ENCODE assay signal across 33 cellular contexts in genomic region chr9:130430232-130430631, GRCh38.
"Had no signal": no experiment of that assay in that cellular context is flagged by ENCODE, and none has a peak within 500 bp of the region (broad histone marks: within the 10 kb centered on the region; RNA-seq: fewer than 3 reads in every experiment).

No MANE protein-coding gene starts in this region.

- H3K36me3 Mint-ChIP-seq: activated CD4-positive, alpha-beta memory T cell treated with anti-CD3 and anti-CD28 coated beads for 36 hours; activated CD8-positive, alpha-beta memory T cell treated with anti-CD3 and anti-CD28 coated beads, Interleukin-2, amount 10 ng/mL, durations not matched to agents 7 days and 5 days; activated naive CD4-positive, alpha-beta T cell treated with anti-CD3 and anti-CD28 coated beads, Interleukin-2, amount 50 U/mL, for 24 hours; activated naive CD8-positive, alpha-beta T cell treated with anti-CD3 and anti-CD28 coated beads for 36 hours had no signal

- H3K36me3 ChIP-seq: adrenal gland, cardiac muscle cell had no signal

- H3K4me3 ChIP-seq: adrenal gland, body of pancreas, cardiac muscle cell, coronary artery, dorsolateral prefrontal cortex had no signal

- H3K27ac Mint-ChIP-seq: activated CD4-positive, alpha-beta memory T cell treated with anti-CD3 and anti-CD28 coated beads for 36 hours; activated CD4-positive, alpha-beta T cell treated with anti-CD3 and anti-CD28 coated beads for 36 hours; activated CD4-positive, alpha-beta T cell treated with anti-CD3 and anti-CD28 coated beads, Interleukin-2, amount 10 ng/mL, durations not matched to agents 24 days and 14 days; activated CD8-positive, alpha-beta memory T cell treated with anti-CD3 and anti-CD28 coated beads, Interleukin-2, amount 10 ng/mL, durations not matched to agents 7 days and 5 days; activated CD8-positive, alpha-beta T cell treated with anti-CD3 and anti-CD28 coated beads, Interleukin-2, amount 10 ng/mL, durations not matched to agents 7 days and 5 days; activated naive CD4-positive, alpha-beta T cell treated with anti-CD3 and anti-CD28 coated beads for 36 hours; activated naive CD4-positive, alpha-beta T cell treated with anti-CD3 and anti-CD28 coated beads, Interleukin-2, amount 50 U/mL, for 24 hours; activated naive CD8-positive, alpha-beta T cell treated with anti-CD3 and anti-CD28 coated beads for 36 hours; activated naive CD8-positive, alpha-beta T cell treated with anti-CD3 and anti-CD28 coated beads, Interleukin-2, amount 50 U/mL, for 24 hours; activated T-helper 1 cell treated with anti-CD3 and anti-CD28 coated beads, Interleukin-12 subunit alpha, Interleukin-12 subunit beta, Interleukin-2, Interleukin-4 antibody, amounts not matched to agents 30 ng/mL and 10 ng/mL and 1 ng/mL, durations not matched to agents 14 hours and 24 hours and 36 hours; activated T-helper 2 cell treated with anti-CD3 and anti-CD28 coated beads, Interferon-gamma antibody, Interleukin-2, Interleukin-4, amounts not matched to agents 10 μg/mL and 5 μg/mL and 100 μg/mL, durations not matched to agents 14 hours and 24 hours and 36 hours; dendritic cell treated with granulocyte-macrophage colony-stimulating factor and Interleukin-4, amounts not matched to agents 40 ng/mL and 50 ng/mL, for 4 days; endodermal cell had no signal

- DNase-seq: activated CD4-positive, alpha-beta memory T cell treated with anti-CD3 and anti-CD28 coated beads for 36 hours; activated CD4-positive, alpha-beta T cell treated with anti-CD3 and anti-CD28 coated beads for 36 hours; activated CD4-positive, alpha-beta T cell treated with anti-CD3 and anti-CD28 coated beads, Interleukin-2, amount 10 ng/mL, durations not matched to agents 24 days and 14 days; activated CD4-positive, CD25-positive, alpha-beta regulatory T cell; activated CD4-positive, CD25-positive, alpha-beta regulatory T cell treated with anti-CD3 and anti-CD28 coated beads, Interleukin-2, amount 50 U/mL, for 72 hours; activated CD8-positive, alpha-beta memory T cell treated with anti-CD3 and anti-CD28 coated beads, Interleukin-2, amount 10 ng/mL, durations not matched to agents 7 days and 5 days; activated CD8-positive, alpha-beta memory T cell treated with anti-CD3 and anti-CD28 coated beads, Interleukin-2, amount 50 U/mL, for 4 hours; activated CD8-positive, alpha-beta T cell treated with anti-CD3 and anti-CD28 coated beads, Interleukin-2, amount 10 ng/mL, durations not matched to agents 7 days and 5 days; activated effector memory CD4-positive, alpha-beta T cell treated with anti-CD3 and anti-CD28 coated beads, Interleukin-2, amount 50 U/mL, for 16 hours; activated naive CD4-positive, alpha-beta T cell treated with anti-CD3 and anti-CD28 coated beads for 36 hours; activated naive CD8-positive, alpha-beta T cell treated with anti-CD3 and anti-CD28 coated beads for 36 hours; activated naive CD8-positive, alpha-beta T cell treated with anti-CD3 and anti-CD28 coated beads, Interleukin-2, amount 50 U/mL, for 24 hours; activated T-cell treated with anti-CD3 and anti-CD28 coated beads, Interleukin-2, amount 50 U/mL, for 1 hour; activated T-cell treated with anti-CD3 and anti-CD28 coated beads, Interleukin-2, amount 50 U/mL, for 48 hours; adrenal gland; amygdala; aorta; body of pancreas; dorsolateral prefrontal cortex; effector memory CD4-positive, alpha-beta T cell; endodermal cell; foreskin fibroblast; head of caudate nucleus; T-helper 2 cell had no signal

- FAIRE-seq: frontal cortex had no signal

- H3K27ac ChIP-seq: adrenal gland, body of pancreas, cardiac muscle cell, coronary artery, dorsolateral prefrontal cortex had no signal

- ATAC-seq: activated CD4-positive, alpha-beta T cell treated with anti-CD3 and anti-CD28 coated beads for 36 hours; activated CD8-positive, alpha-beta memory T cell treated with anti-CD3 and anti-CD28 coated beads, Interleukin-2, amount 10 ng/mL, durations not matched to agents 7 days and 5 days; activated CD8-positive, alpha-beta T cell treated with anti-CD3 and anti-CD28 coated beads, Interleukin-2, amount 10 ng/mL, durations not matched to agents 7 days and 5 days; activated naive CD8-positive, alpha-beta T cell treated with anti-CD3 and anti-CD28 coated beads, Interleukin-2, amount 50 U/mL, for 24 hours; body of pancreas; esophagus mucosa had no signal

- H3K4me3 Mint-ChIP-seq: activated CD4-positive, alpha-beta memory T cell treated with anti-CD3 and anti-CD28 coated beads for 36 hours; activated CD4-positive, alpha-beta T cell treated with anti-CD3 and anti-CD28 coated beads for 36 hours; activated CD4-positive, alpha-beta T cell treated with anti-CD3 and anti-CD28 coated beads, Interleukin-2, amount 10 ng/mL, durations not matched to agents 24 days and 14 days; activated CD8-positive, alpha-beta memory T cell treated with anti-CD3 and anti-CD28 coated beads, Interleukin-2, amount 10 ng/mL, durations not matched to agents 7 days and 5 days; activated CD8-positive, alpha-beta T cell treated with anti-CD3 and anti-CD28 coated beads, Interleukin-2, amount 10 ng/mL, durations not matched to agents 7 days and 5 days; activated naive CD4-positive, alpha-beta T cell treated with anti-CD3 and anti-CD28 coated beads for 36 hours; activated naive CD4-positive, alpha-beta T cell treated with anti-CD3 and anti-CD28 coated beads, Interleukin-2, amount 50 U/mL, for 24 hours; activated naive CD8-positive, alpha-beta T cell treated with anti-CD3 and anti-CD28 coated beads for 36 hours; activated naive CD8-positive, alpha-beta T cell treated with anti-CD3 and anti-CD28 coated beads, Interleukin-2, amount 50 U/mL, for 24 hours; activated T-helper 1 cell treated with anti-CD3 and anti-CD28 coated beads, Interleukin-12 subunit alpha, Interleukin-12 subunit beta, Interleukin-2, Interleukin-4 antibody, amounts not matched to agents 30 ng/mL and 10 ng/mL and 1 ng/mL, durations not matched to agents 14 hours and 24 hours and 36 hours; central memory CD8-positive, alpha-beta T cell; dendritic cell treated with granulocyte-macrophage colony-stimulating factor and Interleukin-4, amounts not matched to agents 40 ng/mL and 50 ng/mL, for 4 days; endodermal cell had no signal

- H3K4me1 Mint-ChIP-seq: activated CD4-positive, alpha-beta T cell treated with anti-CD3 and anti-CD28 coated beads, Interleukin-2, amount 10 ng/mL, durations not matched to agents 24 days and 14 days; activated naive CD4-positive, alpha-beta T cell treated with anti-CD3 and anti-CD28 coated beads, Interleukin-2, amount 50 U/mL, for 24 hours; activated naive CD8-positive, alpha-beta T cell treated with anti-CD3 and anti-CD28 coated beads, Interleukin-2, amount 50 U/mL, for 24 hours; central memory CD8-positive, alpha-beta T cell had no signal

- H3K9me3 Mint-ChIP-seq: activated CD4-positive, alpha-beta memory T cell treated with anti-CD3 and anti-CD28 coated beads for 36 hours; activated CD4-positive, alpha-beta T cell treated with anti-CD3 and anti-CD28 coated beads, Interleukin-2, amount 10 ng/mL, durations not matched to agents 24 days and 14 days; activated naive CD4-positive, alpha-beta T cell treated with anti-CD3 and anti-CD28 coated beads for 36 hours; activated naive CD4-positive, alpha-beta T cell treated with anti-CD3 and anti-CD28 coated beads, Interleukin-2, amount 50 U/mL, for 24 hours; activated naive CD8-positive, alpha-beta T cell treated with anti-CD3 and anti-CD28 coated beads for 36 hours; activated naive CD8-positive, alpha-beta T cell treated with anti-CD3 and anti-CD28 coated beads, Interleukin-2, amount 50 U/mL, for 24 hours; activated T-helper 1 cell treated with anti-CD3 and anti-CD28 coated beads, Interleukin-12 subunit alpha, Interleukin-12 subunit beta, Interleukin-2, Interleukin-4 antibody, amounts not matched to agents 30 ng/mL and 10 ng/mL and 1 ng/mL, durations not matched to agents 14 hours and 24 hours and 36 hours; activated T-helper 2 cell treated with anti-CD3 and anti-CD28 coated beads, Interferon-gamma antibody, Interleukin-2, Interleukin-4, amounts not matched to agents 10 μg/mL and 5 μg/mL and 100 μg/mL, durations not matched to agents 14 hours and 24 hours and 36 hours; central memory CD8-positive, alpha-beta T cell had no signal

- H3K9me3 ChIP-seq: adrenal gland, body of pancreas had no signal

- H3K27me3 ChIP-seq: adrenal gland had no signal
